Comparison of ENCODE assay signal across 12 cellular contexts in genomic region chr22:22099833-22100812, GRCh38.
DNase-seq lines count a peak whose midpoint lies in the region; ATAC-seq, FAIRE-seq and TF ChIP-seq lines count a peak whose summit lies in the region.
"Had no signal": no experiment of that assay in that cellular context is flagged by ENCODE, and none has a peak within 500 bp of the region (broad histone marks: within the 10 kb centered on the region; RNA-seq: fewer than 3 reads in every experiment).

No MANE protein-coding gene starts in this region.

- intact Hi-C loops in PC-3 (cut with micrococcal nuclease), result loop anchor here (10.0 kb wide), 1 partner anchor 45 kb away; no protein-coding TSS in a partner anchor

- DNase-seq in AG04450 (ENCODE audit: low read depth, low spot score) (no peak), GM12892 (ENCODE audit: insufficient read length) (no peak), PC-3 (peak; percentile 39), fibroblast of the aortic adventitia (ENCODE audit: low read depth) (peak; percentile 16), anterior cingulate cortex (lab: John Stamatoyannopoulos, UW) (no peak)
- DNase-seq: activated CD4-positive, alpha-beta T cell treated with anti-CD3 and anti-CD28 coated beads for 4 hours; DMS153; NCI-H446; sigmoid colon had no signal

- peak; percentile 53 for TF ChIP-seq CTCF in AG04450 (IDR thresholded peaks at IDR 0.05; ENCODE audit: low read depth, low read length)
- TF ChIP-seq CTCF in PC-3 (conservative IDR thresholded peaks at IDR 0.05; ENCODE audit: low read depth, low read length), result peak; percentile 60
- TF ChIP-seq CTCF in fibroblast of the aortic adventitia (IDR thresholded peaks at IDR 0.05; ENCODE audit: insufficient read depth, low read length), result peak; percentile 53

- H4K20me1 ChIP-seq in PC-3 (ENCODE audit: low read length), result no peaks in the 10 kb centered on the region

- FAIRE-seq in GM12892 (lab: Jason Lieb, UNC), result peak; percentile 33

- no peaks in the 10 kb centered on the region for H3K9me2 ChIP-seq in PC-3 (replicated peaks; ENCODE audit: low read length)

- H3K4me2 ChIP-seq in PC-3 (ENCODE audit: low read length), result no peak overlapping the region

- CTCF ChIA-PET in AG04450 (lab: Charles Lee), result interaction anchor here (0.6 to 2.2 kb wide), 5 partner anchors 9 to 57 kb away, joined by 3 to 9 read pairs (median 3); no protein-coding TSS in a partner anchor
- CTCF ChIA-PET in PC-3 (lab: Charles Lee), result interaction anchor here (0.6 to 1.4 kb wide), 3 partner anchors 11 to 95 kb away, joined by 3 to 5 read pairs (median 3); no protein-coding TSS in a partner anchor

- POLR2A ChIA-PET in AG04450 (lab: Yijun Ruan, JAX) (no interaction called here), PC-3 (lab: Charles Lee; ENCODE audit: unreplicated experiment) (no interaction called here)

- H3F3A ChIP-seq in PC-3 (ENCODE audit: low read length, unreplicated experiment), result no peaks in the 10 kb centered on the region

- no peaks in the 10 kb centered on the region for H3K4me1 ChIP-seq in PC-3 (ENCODE audit: insufficient read depth, low read length)
- H3K4me1 ChIP-seq: sigmoid colon had no signal

- H3K9me3 ChIP-seq in AG04450 (ENCODE audit: control insufficient read depth, insufficient read depth, low read length) (peaks cover 23% of the 10 kb centered on the region), PC-3 (ENCODE audit: low read length) (no peaks in the 10 kb centered on the region)
- H3K9me3 ChIP-seq: sigmoid colon had no signal

- ATAC-seq in PC-3 (peak; percentile 81), GM21526 (IDR thresholded peaks at IDR 0.05; ENCODE audit: low FRiP score, unreplicated experiment) (no peak), HG03378 (IDR thresholded peaks at IDR 0.05; ENCODE audit: unreplicated experiment) (no peak), HG03565 (IDR thresholded peaks at IDR 0.05; ENCODE audit: unreplicated experiment) (no peak)

- peaks cover 6% of the 10 kb centered on the region for H3K27me3 ChIP-seq in AG04450 (ENCODE audit: control insufficient read depth, insufficient read depth, low read length)
- H3K27me3 ChIP-seq in PC-3 (ENCODE audit: low read length), result peaks cover 19% of the 10 kb centered on the region
- H3K27me3 ChIP-seq: sigmoid colon had no signal

- peak overlapping the region; percentile 55; the same call in 1 of the 2 replicates for H2AFZ ChIP-seq in PC-3 (ENCODE audit: low read length)

- H3K27ac ChIP-seq in AG04450 (ENCODE audit: low read depth, low read length), result no peak overlapping the region
- no peak overlapping the region for H3K27ac ChIP-seq in PC-3 (ENCODE audit: low read length)
- H3K27ac ChIP-seq: sigmoid colon had no signal

- BruUV-seq in PC-3 (replicated peaks; lab: Mats Ljungman, UMichigan), result no TSS peak

- no peak for TF ChIP-seq POLR2A in GM12892 (IDR thresholded peaks at IDR 0.05; ENCODE audit: low read depth, low read length)

- H3K36me3 ChIP-seq in PC-3 (ENCODE audit: low read depth, low read length), result no peaks in the 10 kb centered on the region
- H3K36me3 ChIP-seq: sigmoid colon had no signal

- no peak overlapping the region for H3K9ac ChIP-seq in PC-3 (ENCODE audit: low read length)

- H3K4me3 ChIP-seq in AG04450 (ENCODE audit: low read depth, low read length), result no peak overlapping the region
- no peak overlapping the region for H3K4me3 ChIP-seq in PC-3 (ENCODE audit: low read length)
- no peak overlapping the region for H3K4me3 ChIP-seq in fibroblast of the aortic adventitia (ENCODE audit: low read depth, low read length)
- H3K4me3 ChIP-seq: sigmoid colon had no signal

- H3K79me2 ChIP-seq in PC-3 (ENCODE audit: low read length), result no peaks in the 10 kb centered on the region

Comparison
In these comparisons a context has a peak if more than half of its experiments do, and no peak if none do; other contexts are left out.
1. DNase-seq: peak in PC-3 (single experiment) and fibroblast of the aortic adventitia (single experiment); none in AG04450 (single experiment), GM12892 (single experiment) and anterior cingulate cortex (0 of 58).
2. Peak in every context shown above with its lines, with median percentiles within 50 percentile points of each other: CTCF ChIP-seq.